Comparison of ENCODE assay signal across 15 cellular contexts in the genomic region with DNA sequence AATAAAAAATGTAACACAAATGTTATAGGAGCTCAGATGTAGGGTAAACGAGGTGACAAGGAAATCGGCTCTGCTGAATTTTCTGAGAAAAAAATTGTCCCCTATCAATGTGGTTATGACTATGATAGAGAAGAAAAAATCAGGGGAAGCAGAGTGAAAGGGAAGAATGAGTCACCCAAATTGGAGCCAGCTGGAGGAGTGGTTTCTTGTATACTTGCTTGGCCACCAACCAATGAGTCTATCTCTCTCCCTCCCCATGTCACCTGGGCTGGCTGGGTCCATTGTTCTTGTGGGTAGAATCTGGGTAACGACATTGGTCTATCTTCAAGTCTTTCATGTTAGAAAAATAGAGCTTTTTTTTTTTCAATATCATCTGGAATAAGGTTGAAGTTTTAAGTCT.
A peak's percentile ranks its signal among the peaks of the same experiment; 100 is the strongest.
DNase-seq lines count a peak whose midpoint lies in the region; ATAC-seq and TF ChIP-seq lines count a peak whose summit lies in the region.
"Had no signal": no experiment of that assay in that cellular context is flagged by ENCODE, and none has a peak within 500 bp of the region (broad histone marks: within the 10 kb centered on the region; RNA-seq: fewer than 3 reads in every experiment).

No MANE protein-coding gene starts in this region.

- no peak for ATAC-seq in GM21515 (IDR thresholded peaks at IDR 0.05; ENCODE audit: unreplicated experiment)
- ATAC-seq: Right ventricle myocardium inferior had no signal

- peaks cover 10% of the 10 kb centered on the region for H3K4me1 ChIP-seq in adipocyte (ENCODE audit: control insufficient read depth, insufficient read depth, low read length)
- H3K4me1 ChIP-seq: BE2C, prostate gland had no signal

- no peak overlapping the region for H3K9ac ChIP-seq in adipocyte (ENCODE audit: low read length)
- H3K9ac ChIP-seq: KMS-11 had no signal

- TF ChIP-seq CTCF in foreskin fibroblast (IDR thresholded peaks at IDR 0.05; ENCODE audit: low read depth, low read length): no peak

- no peak overlapping the region for H3K4me3 ChIP-seq in adipocyte (ENCODE audit: low read length)
- no peak overlapping the region for H3K4me3 ChIP-seq in foreskin fibroblast (ENCODE audit: low read depth in 1 of 2, low read length in 2 of 2)
- H3K4me3 ChIP-seq: prostate gland had no signal

- H3K27me3 ChIP-seq in adipocyte (replicated peaks; ENCODE audit: control insufficient read depth, insufficient read depth, low read length): no peaks in the 10 kb centered on the region
- H3K27me3 ChIP-seq: BE2C had no signal

- DNase-seq in AG08395 (ENCODE audit: low spot score) (peak; percentile 58), HCEC 1CT (peak; percentile 58), adipocyte (ENCODE audit: low read depth) (peak; percentile 61), foreskin fibroblast (peak; percentile 52 to 84), SW 1271 (lab: John Stamatoyannopoulos, UW) (no peak), NCI-H1436 (lab: John Stamatoyannopoulos, UW) (no peak), SW480 (ENCODE audit: low spot score) (no peak)
- DNase-seq: activated CD4-positive, alpha-beta memory T cell treated with anti-CD3 and anti-CD28 coated beads for 36 hours; BE2C; effector CD8-positive, alpha-beta T cell; trophoblast cell had no signal

- H3K36me3 ChIP-seq in adipocyte (ENCODE audit: control insufficient read depth, insufficient read depth, low read length, severe bottlenecking): no peaks in the 10 kb centered on the region
- H3K36me3 ChIP-seq: BE2C, prostate gland had no signal

- no peaks in the 10 kb centered on the region for H3K9me3 ChIP-seq in adipocyte (ENCODE audit: control insufficient read depth, low read length)
- H3K9me3 ChIP-seq: BE2C, prostate gland had no signal

Comparison
In these comparisons a context has a peak if more than half of its experiments do, and no peak if none do; other contexts are left out.
1. DNase-seq: peak in AG08395 (single experiment), HCEC 1CT (single experiment), adipocyte (single experiment) and foreskin fibroblast (2 of 2); none in SW 1271 (0 of 2), NCI-H1436 (single experiment) and SW480 (single experiment).